10 cellular contexts compared by ENCODE assay signal in the genomic region with DNA sequence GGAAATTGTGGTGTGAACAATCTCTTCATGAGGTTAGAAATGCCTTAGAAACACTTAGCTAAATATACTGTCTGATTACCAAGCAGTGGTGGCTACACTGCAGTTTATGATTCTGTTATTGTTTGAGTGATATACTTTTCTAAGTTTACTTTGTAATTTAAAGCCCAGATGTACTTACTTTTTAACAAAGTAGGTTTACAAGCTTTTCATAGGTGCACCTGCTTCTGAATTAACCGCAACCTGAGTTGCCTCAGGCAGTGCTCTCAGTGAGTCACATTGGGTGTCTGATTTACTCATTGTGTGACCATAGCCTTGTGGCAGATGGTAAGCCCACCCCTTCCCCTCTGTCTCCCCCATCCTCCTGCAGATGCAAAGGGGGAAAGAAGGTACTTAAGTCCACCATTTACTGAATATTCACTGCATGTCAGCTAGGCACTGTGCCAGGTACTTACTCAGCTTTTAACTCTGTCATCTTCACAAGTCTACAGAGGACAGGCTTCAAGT. TPM values are rescaled to one million over a fixed set of nuclear protein-coding genes. Genes with fewer than 3 reads are reported as not detected.
DNase-seq lines count a peak whose midpoint lies in the region; ATAC-seq and TF ChIP-seq lines count a peak whose summit lies in the region.
"Had no signal": no experiment of that assay in that cellular context is flagged by ENCODE, and none has a peak within 500 bp of the region (broad histone marks: within the 10 kb centered on the region; RNA-seq: fewer than 3 reads in every experiment).

No MANE protein-coding gene starts in this region.

- peak; percentile 54 to 57 for ATAC-seq in activated T-cell treated with anti-CD3 and anti-CD28 coated beads, Interleukin-2, amount 50 U/mL, for 4 hours
- no peak for ATAC-seq in upper lobe of right lung
- ATAC-seq in T-helper 17 cell, result no peak

- no peak overlapping the region for H3K27ac ChIP-seq in fibroblast of lung (ENCODE audit: insufficient read depth, low read length)
- H3K27ac ChIP-seq in upper lobe of right lung, result peak overlapping the region; percentile 79

- H3K79me2 ChIP-seq in fibroblast of lung (ENCODE audit: control insufficient read depth, insufficient read depth, low read length), result no peaks in the 10 kb centered on the region

- intact Hi-C loops in upper lobe of right lung (cut with DNase I), result no loop called here

- H2AFZ ChIP-seq in fibroblast of lung (ENCODE audit: low read length), result no peak overlapping the region

- H3K4me2 ChIP-seq in fibroblast of lung (ENCODE audit: extremely low read depth, insufficient read depth, low read length), result no peak overlapping the region

- H3K36me3 Mint-ChIP-seq in activated T-cell treated with anti-CD3 and anti-CD28 coated beads, Interleukin-2, amount 50 U/mL, for 4 hours (ENCODE audit: insufficient read depth), result no peaks in the 10 kb centered on the region
- no peaks in the 10 kb centered on the region for H3K36me3 Mint-ChIP-seq in T-helper 17 cell (ENCODE audit: low read depth)

- no peaks in the 10 kb centered on the region for H3K27me3 ChIP-seq in fibroblast of lung (ENCODE audit: control insufficient read depth, insufficient read depth, low read length)
- no peaks in the 10 kb centered on the region for H3K27me3 ChIP-seq in upper lobe of right lung
- H3K27me3 ChIP-seq: BE2C had no signal

- no peak overlapping the region for H3K9ac ChIP-seq in fibroblast of lung (ENCODE audit: insufficient read depth, low read length)

- no peaks in the 10 kb centered on the region for H3K36me3 ChIP-seq in fibroblast of lung (ENCODE audit: control insufficient read depth, insufficient read depth, low read length)
- H3K36me3 ChIP-seq in upper lobe of right lung, result no peaks in the 10 kb centered on the region
- H3K36me3 ChIP-seq: BE2C had no signal

- peaks cover 6% of the 10 kb centered on the region for H3K4me1 ChIP-seq in fibroblast of lung (ENCODE audit: control insufficient read depth, extremely low read depth, insufficient read depth, low read length)
- H3K4me1 ChIP-seq in upper lobe of right lung, result peaks cover 67% of the 10 kb centered on the region
- H3K4me1 ChIP-seq: BE2C had no signal

- DNase-seq in activated T-cell treated with anti-CD3 and anti-CD28 coated beads, Interleukin-2, amount 50 U/mL, for 4 hours, result no peak
- no peak for DNase-seq in activated T-cell treated with anti-CD3 and anti-CD28 coated beads, Interleukin-2, amount 50 U/mL, for 1 hour
- peak; percentile 81 for DNase-seq in NCI-H82 treated with DMSO at 0.1 percent for 48 hours (lab: John Stamatoyannopoulos, UW; ENCODE audit: unreplicated experiment)
- peak; percentile 43 to 59 for DNase-seq in fibroblast of lung (ENCODE audit: low read depth in 2 of 2)
- DNase-seq in upper lobe of right lung, result no peak
- no peak for DNase-seq in hepatic stellate cell (ENCODE audit: low spot score)
- no peak for DNase-seq in T-helper 17 cell
- DNase-seq in SKM-1 treated with dmso at 0.1 percent for 144 hours (lab: John Stamatoyannopoulos, UW; ENCODE audit: unreplicated experiment), result no peak
- DNase-seq: BE2C, trophoblast cell had no signal

- H3K9me3 Mint-ChIP-seq in activated T-cell treated with anti-CD3 and anti-CD28 coated beads, Interleukin-2, amount 50 U/mL, for 4 hours, result no peaks in the 10 kb centered on the region

- no peak for TF ChIP-seq CTCF in fibroblast of lung (conservative IDR thresholded peaks at IDR 0.05 in 1 of 2, IDR thresholded peaks at IDR 0.05 in 1 of 2; ENCODE audit: low read depth in 1 of 2, low read length in 2 of 2)
- no peak for TF ChIP-seq CTCF in upper lobe of right lung (IDR thresholded peaks at IDR 0.05)

- no peak overlapping the region for H3K27ac Mint-ChIP-seq in T-helper 17 cell

- H3K4me1 Mint-ChIP-seq in activated T-cell treated with anti-CD3 and anti-CD28 coated beads, Interleukin-2, amount 50 U/mL, for 4 hours (ENCODE audit: low read depth), result no peaks in the 10 kb centered on the region
- peaks cover 11% of the 10 kb centered on the region for H3K4me1 Mint-ChIP-seq in T-helper 17 cell

- H3K27me3 Mint-ChIP-seq in activated T-cell treated with anti-CD3 and anti-CD28 coated beads, Interleukin-2, amount 50 U/mL, for 4 hours (ENCODE audit: low read depth), result no peaks in the 10 kb centered on the region
- H3K27me3 Mint-ChIP-seq in T-helper 17 cell, result no peaks in the 10 kb centered on the region

- H3K4me3 ChIP-seq in fibroblast of lung (replicated peaks in 1 of 4; ENCODE audit: control extremely low read depth in 1 of 4, insufficient read depth in 1 of 4, low read depth in 3 of 4, low read length in 4 of 4), result no peak overlapping the region
- H3K4me3 ChIP-seq in upper lobe of right lung, result no peak overlapping the region

- no peak overlapping the region for H3K4me3 Mint-ChIP-seq in activated T-cell treated with anti-CD3 and anti-CD28 coated beads, Interleukin-2, amount 50 U/mL, for 4 hours
- no peak overlapping the region for H3K4me3 Mint-ChIP-seq in T-helper 17 cell

- no peaks in the 10 kb centered on the region for H3K9me3 ChIP-seq in fibroblast of lung (ENCODE audit: control insufficient read depth, insufficient read depth, low read depth, low read length)
- H3K9me3 ChIP-seq in upper lobe of right lung, result no peaks in the 10 kb centered on the region
- no peaks in the 10 kb centered on the region for H3K9me3 ChIP-seq in T-helper 17 cell (ENCODE audit: control insufficient read depth, low read length, poor library complexity, severe bottlenecking)
- H3K9me3 ChIP-seq: BE2C had no signal

- no peaks in the 10 kb centered on the region for H4K20me1 ChIP-seq in fibroblast of lung (ENCODE audit: control insufficient read depth, extremely low read depth, insufficient read depth, low read length)

RNA-seq across cellular contexts. Expression of a gene that starts 9.0 kb away (rescaled TPM):
- total RNA-seq in activated T-cell treated with anti-CD3 and anti-CD28 coated beads, Interleukin-2, amount 50 U/mL, for 4 hours, result 1 to 10 TPM; 2.9 to 3.3 (median 3.3) TPM
- 12.9 and 16.9 TPM in 2 replicates for total RNA-seq in fibroblast of lung
- polyA plus RNA-seq in fibroblast of lung, result 6.8 and 7.1 TPM in 2 replicates
- 6.6 and 8.9 TPM in 2 replicates for polyA plus RNA-seq in fibroblast of lung (2012)
- polyA minus RNA-seq in fibroblast of lung (ENCODE audit: low replicate concordance), result 0.12 and 3.9 TPM in 2 replicates
- total RNA-seq in upper lobe of right lung, result 31.3 TPM
- 10 to 100 TPM; 25.1 to 91.0 TPM for total RNA-seq in T-helper 17 cell

Comparison
In these comparisons a context has a peak if more than half of its experiments do, and no peak if none do; other contexts are left out.
1. ATAC-seq: peak in activated T-cell treated with anti-CD3 and anti-CD28 coated beads, Interleukin-2, amount 50 U/mL, for 4 hours (2 of 2); none in upper lobe of right lung (single experiment) and T-helper 17 cell (single experiment).
2. DNase-seq: peak in NCI-H82 treated with DMSO at 0.1 percent for 48 hours (single experiment) and fibroblast of lung (2 of 2); none in activated T-cell treated with anti-CD3 and anti-CD28 coated beads, Interleukin-2, amount 50 U/mL, for 4 hours (single experiment), activated T-cell treated with anti-CD3 and anti-CD28 coated beads, Interleukin-2, amount 50 U/mL, for 1 hour (single experiment), upper lobe of right lung (single experiment), hepatic stellate cell (single experiment), T-helper 17 cell (0 of 3) and SKM-1 treated with dmso at 0.1 percent for 144 hours (single experiment).